ENCODE assay signal across 9 cellular contexts in the genomic region with DNA sequence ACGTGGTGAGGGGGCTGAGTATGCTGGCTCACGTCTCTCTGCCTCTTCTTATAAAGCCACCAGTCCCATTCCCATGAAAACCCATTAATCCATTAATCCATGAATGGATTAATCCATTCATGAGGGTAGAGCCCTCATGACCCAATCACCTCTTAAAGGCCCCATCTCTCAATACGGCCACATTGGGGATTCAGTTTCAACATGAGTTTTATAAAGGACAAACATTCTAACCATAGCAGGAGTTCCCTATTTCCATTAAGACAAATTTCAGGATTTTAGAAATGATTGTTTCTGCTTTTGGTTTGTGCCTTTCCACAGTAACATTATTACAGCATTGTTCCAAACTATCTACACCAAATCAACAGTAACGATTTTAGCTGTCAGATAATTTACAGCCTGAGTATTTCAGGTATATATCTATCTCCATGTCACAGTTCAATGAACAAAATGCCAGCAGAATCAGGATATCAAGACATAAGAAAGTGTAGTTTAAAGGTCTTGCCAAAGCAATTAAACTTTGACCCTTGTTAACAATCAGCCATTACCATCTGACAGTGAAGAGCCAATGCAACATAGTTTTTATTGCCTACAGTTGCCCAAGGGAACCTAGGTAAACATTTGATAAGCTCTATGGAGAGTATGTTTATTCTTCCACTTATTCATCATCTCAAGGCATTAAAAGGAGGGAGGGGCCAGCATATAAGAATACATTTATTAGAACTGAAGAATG. TPM values are rescaled to one million over a fixed set of nuclear protein-coding genes. Genes with fewer than 3 reads are reported as not detected.
DNase-seq lines count a peak whose midpoint lies in the region; TF ChIP-seq lines count a peak whose summit lies in the region.
"Had no signal": no experiment of that assay in that cellular context is flagged by ENCODE, and none has a peak within 500 bp of the region (broad histone marks: within the 10 kb centered on the region; RNA-seq: fewer than 3 reads in every experiment).

No MANE protein-coding gene starts in this region.

- H3K27ac Mint-ChIP-seq in Caco-2 (ENCODE audit: unreplicated experiment): peak overlapping the region; percentile 80
- H3K27ac Mint-ChIP-seq in brain: peak overlapping the region in 4 of 5 experiments; percentile 25 to 86 (median 66)
- H3K27ac Mint-ChIP-seq: activated CD4-positive, alpha-beta T cell treated with anti-CD3 and anti-CD28 coated beads, Interleukin-2, amount 10 ng/mL, durations not matched to agents 24 days and 14 days had no signal

- H3K9me3 ChIP-seq in Caco-2 (no peaks in the 10 kb centered on the region), Loucy (ENCODE audit: insufficient read depth, low read depth, low read length) (no peaks in the 10 kb centered on the region), muscle layer of duodenum (ENCODE audit: control insufficient read depth in 1 of 2, low read length in 2 of 2) (no peaks in the 10 kb centered on the region)

- H3K4me3 Mint-ChIP-seq in Caco-2 (ENCODE audit: unreplicated experiment) (peak overlapping the region; percentile 64), brain (peak overlapping the region; percentile 54 to 80 (median 60))
- H3K4me3 Mint-ChIP-seq: activated CD4-positive, alpha-beta T cell treated with anti-CD3 and anti-CD28 coated beads, Interleukin-2, amount 10 ng/mL, durations not matched to agents 24 days and 14 days had no signal

- POLR2A ChIA-PET in Caco-2 (lab: Charles Lee): no interaction called here

- H3K27me3 ChIP-seq in Caco-2 (replicated peaks; ENCODE audit: control insufficient read depth, insufficient read depth, low read length): no peaks in the 10 kb centered on the region
- H3K27me3 ChIP-seq in Loucy (ENCODE audit: insufficient read depth, low read length, poor library complexity, severe bottlenecking): no peaks in the 10 kb centered on the region
- no peaks in the 10 kb centered on the region for H3K27me3 ChIP-seq in muscle layer of duodenum (ENCODE audit: low read depth, low read length)

- H3K9ac ChIP-seq in Loucy (ENCODE audit: low read depth, low read length, poor library complexity, severe bottlenecking): no peak overlapping the region

- H3K4me1 Mint-ChIP-seq in Caco-2 (ENCODE audit: low read depth, unreplicated experiment) (peaks cover 53% of the 10 kb centered on the region), brain (peaks cover 82% of the 10 kb centered on the region)

- peak overlapping the region; percentile 85 for H3K4me2 ChIP-seq in Loucy (ENCODE audit: low read depth, low read length, poor library complexity, severe bottlenecking)

- no peak overlapping the region for H3K4me3 ChIP-seq in Caco-2 (ENCODE audit: low read depth, low read length)
- peak overlapping the region; percentile 80 for H3K4me3 ChIP-seq in Loucy (ENCODE audit: low read length, poor library complexity, severe bottlenecking)
- no peak overlapping the region for H3K4me3 ChIP-seq in muscle layer of duodenum (ENCODE audit: low read depth in 1 of 2, low read length in 2 of 2)

- H2AFZ ChIP-seq in Loucy (ENCODE audit: low read length): no peak overlapping the region

- peaks cover 72% of the 10 kb centered on the region for H4K20me1 ChIP-seq in Loucy (ENCODE audit: insufficient read depth, low read length, poor library complexity, severe bottlenecking)

- H3K27ac ChIP-seq in muscle layer of duodenum (ENCODE audit: low read length): peak overlapping the region; percentile 11

- H3F3A ChIP-seq in Loucy (ENCODE audit: low read depth): no peaks in the 10 kb centered on the region

- H3K4me1 ChIP-seq in Caco-2: peaks cover 47% of the 10 kb centered on the region
- peaks cover 50% of the 10 kb centered on the region for H3K4me1 ChIP-seq in Loucy (ENCODE audit: insufficient read depth, low read length, poor library complexity, severe bottlenecking)
- H3K4me1 ChIP-seq in muscle layer of duodenum (ENCODE audit: control insufficient read depth in 1 of 2, insufficient read depth in 2 of 2, low read length in 2 of 2): peaks cover 14 to 34% of the 10 kb centered on the region in 2 donors

- H3K36me3 ChIP-seq in Caco-2 (ENCODE audit: control insufficient read depth, insufficient read depth, low read length): no peaks in the 10 kb centered on the region; the same call in 1 of the 2 replicates
- H3K36me3 ChIP-seq in Loucy (ENCODE audit: insufficient read depth, low read length): no peaks in the 10 kb centered on the region
- H3K36me3 ChIP-seq in muscle layer of duodenum (ENCODE audit: control insufficient read depth in 1 of 2, insufficient read depth in 2 of 2, low read length in 2 of 2): no peaks in the 10 kb centered on the region

- H3K9me3 Mint-ChIP-seq in Caco-2 (ENCODE audit: unreplicated experiment) (no peaks in the 10 kb centered on the region), brain (no peaks in the 10 kb centered on the region)
- H3K9me3 Mint-ChIP-seq: activated CD4-positive, alpha-beta T cell treated with anti-CD3 and anti-CD28 coated beads, Interleukin-2, amount 10 ng/mL, durations not matched to agents 24 days and 14 days had no signal

- H3K9me2 ChIP-seq in Loucy (replicated peaks; ENCODE audit: low read depth, low read length): no peaks in the 10 kb centered on the region

- DNase-seq in Caco-2: peak in 1 of 2 experiments; percentile 75
- no peak for DNase-seq in RPMI8226
- DNase-seq in NCI-H187 treated with DMSO at 0.1 percent for 48 hours (lab: John Stamatoyannopoulos, UW): no peak
- DNase-seq in Kasumi-1 (lab: John Stamatoyannopoulos, UW): no peak
- no peak for DNase-seq in amniotic stem cell (lab: John Stamatoyannopoulos, UW)
- DNase-seq: activated CD4-positive, alpha-beta T cell treated with anti-CD3 and anti-CD28 coated beads, Interleukin-2, amount 10 ng/mL, durations not matched to agents 24 days and 14 days had no signal

- peaks cover 80% of the 10 kb centered on the region for H3K79me2 ChIP-seq in Loucy (ENCODE audit: insufficient read depth, low read length)

- H3K27me3 Mint-ChIP-seq in Caco-2 (ENCODE audit: insufficient read depth, unreplicated experiment) (no peaks in the 10 kb centered on the region), brain (peaks cover 2% of the 10 kb centered on the region)

- peaks cover 17% of the 10 kb centered on the region for H3K36me3 Mint-ChIP-seq in Caco-2 (ENCODE audit: insufficient read depth, unreplicated experiment)
- H3K36me3 Mint-ChIP-seq in brain: peaks cover 41% of the 10 kb centered on the region

- CTCF ChIA-PET in Caco-2 (lab: Charles Lee): interaction anchor here (0.7 kb wide), 1 partner anchor 35 kb away, joined by 3 read pairs; no protein-coding TSS in a partner anchor

- no TSS peak for BruUV-seq in Caco-2 (replicated peaks; lab: Mats Ljungman, UMichigan)

- no peak for TF ChIP-seq CTCF in Caco-2 (IDR thresholded peaks at IDR 0.05; ENCODE audit: insufficient read depth in 1 of 2, low read depth in 1 of 2, low read length in 1 of 2, severe bottlenecking in 1 of 2, unreplicated experiment in 1 of 2)
- no peak for TF ChIP-seq CTCF in Loucy (conservative IDR thresholded peaks at IDR 0.05; ENCODE audit: low read length)
- no peak for TF ChIP-seq CTCF in brain (conservative IDR thresholded peaks at IDR 0.05)

- intact Hi-C loops in Caco-2 (cut with micrococcal nuclease; ENCODE audit: unreplicated experiment): loop anchor here (1.0 kb wide), 2 partner anchors 10 to 35 kb away; no protein-coding TSS in a partner anchor

RNA-seq across cellular contexts. Expression of a gene that starts 3.8 kb away (rescaled TPM):
- total RNA-seq in Caco-2 (2022): 224 and 237 TPM in 2 replicates
- polyA plus RNA-seq in brain (ENCODE audit: insufficient read depth, low read depth, low replicate concordance): 206 TPM
